In genomic region chr20:50289581-50289980, GRCh38 we compare ENCODE assay signal across 18 cellular contexts.
"Had no signal": no experiment of that assay in that cellular context is flagged by ENCODE, and none has a peak within 500 bp of the region (broad histone marks: within the 10 kb centered on the region; RNA-seq: fewer than 3 reads in every experiment).

No MANE protein-coding gene starts in this region.

- H3K4me3 ChIP-seq: ascending aorta, breast epithelium, gastrocnemius medialis, heart right ventricle, right lobe of liver, smooth muscle cell had no signal

- H3K27me3 ChIP-seq: ascending aorta, breast epithelium, gastrocnemius medialis, heart right ventricle, right lobe of liver had no signal

- H3K36me3 ChIP-seq: ascending aorta, breast epithelium, gastrocnemius medialis, heart right ventricle, right lobe of liver had no signal

- H3K4me2 ChIP-seq: smooth muscle cell had no signal

- H3K27ac ChIP-seq: ascending aorta, breast epithelium, epithelial cell of prostate, heart right ventricle, right lobe of liver had no signal

- DNase-seq: activated CD4-positive, CD25-positive, alpha-beta regulatory T cell treated with anti-CD3 and anti-CD28 coated beads, Interleukin-2, amount 50 U/mL, for 72 hours; dermis blood vessel endothelial cell; effector memory CD8-positive, alpha-beta T cell; gastrocnemius medialis; heart right ventricle; mammary epithelial cell; naive B cell; occipital lobe; T-cell; T1000 had no signal

- ATAC-seq: effector memory CD8-positive, alpha-beta T cell; gastrocnemius medialis; heart right ventricle; right lobe of liver; T-cell had no signal

- H3K36me3 Mint-ChIP-seq: naive B cell, T-cell had no signal

- H3K27ac Mint-ChIP-seq: activated T-helper 1 cell treated with anti-CD3 and anti-CD28 coated beads, Interleukin-12 subunit alpha, Interleukin-12 subunit beta, Interleukin-2, Interleukin-4 antibody, amounts not matched to agents 30 ng/mL and 10 ng/mL and 1 ng/mL, durations not matched to agents 14 hours and 24 hours and 36 hours; effector memory CD8-positive, alpha-beta T cell; progenitor cell of endocrine pancreas; stimulated activated naive CD8-positive, alpha-beta T cell treated with anti-CD3 and anti-CD28 coated beads, Interleukin-15, Interleukin-2, amounts not matched to agents 100 ng/mL and 50 ng/mL, for 24 hours had no signal

- H3K9me3 ChIP-seq: ascending aorta, breast epithelium, gastrocnemius medialis, heart right ventricle, right lobe of liver had no signal

- H3K9me3 Mint-ChIP-seq: activated T-helper 1 cell treated with anti-CD3 and anti-CD28 coated beads, Interleukin-12 subunit alpha, Interleukin-12 subunit beta, Interleukin-2, Interleukin-4 antibody, amounts not matched to agents 30 ng/mL and 10 ng/mL and 1 ng/mL, durations not matched to agents 14 hours and 24 hours and 36 hours; effector memory CD8-positive, alpha-beta T cell; naive B cell; stimulated activated naive CD8-positive, alpha-beta T cell treated with anti-CD3 and anti-CD28 coated beads, Interleukin-15, Interleukin-2, amounts not matched to agents 100 ng/mL and 50 ng/mL, for 24 hours; T-cell had no signal

- H3K4me3 Mint-ChIP-seq: activated T-helper 1 cell treated with anti-CD3 and anti-CD28 coated beads, Interleukin-12 subunit alpha, Interleukin-12 subunit beta, Interleukin-2, Interleukin-4 antibody, amounts not matched to agents 30 ng/mL and 10 ng/mL and 1 ng/mL, durations not matched to agents 14 hours and 24 hours and 36 hours; effector memory CD8-positive, alpha-beta T cell; naive B cell; stimulated activated naive CD8-positive, alpha-beta T cell treated with anti-CD3 and anti-CD28 coated beads, Interleukin-15, Interleukin-2, amounts not matched to agents 100 ng/mL and 50 ng/mL, for 24 hours; T-cell had no signal
